Comparison of ENCODE assay signal across 9 cellular contexts in the genomic region with DNA sequence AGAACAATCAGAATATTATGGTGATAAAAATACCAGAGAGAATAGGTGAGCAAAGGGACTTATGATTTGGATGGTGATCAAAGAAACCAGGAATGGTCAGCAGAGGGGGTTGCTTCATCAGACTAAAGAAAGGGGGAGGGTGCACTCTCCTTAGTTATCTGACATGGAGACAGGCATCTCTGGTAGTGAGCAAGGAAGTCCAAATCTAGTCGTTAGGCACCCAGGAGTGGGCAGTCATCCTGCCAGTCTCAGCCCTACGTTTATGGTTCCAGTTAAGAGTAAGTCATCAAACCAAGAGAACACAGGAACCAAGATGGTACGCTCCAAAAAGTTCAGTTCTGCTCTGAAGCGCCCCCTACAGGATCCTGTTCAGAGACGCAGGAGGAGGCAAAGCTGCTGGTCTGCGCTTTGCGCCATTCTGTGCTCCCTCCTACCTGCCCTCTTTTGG. TPM values are rescaled to one million over a fixed set of nuclear protein-coding genes. Genes with fewer than 3 reads are reported as not detected.
A peak's percentile ranks its signal among the peaks of the same experiment; 100 is the strongest.
DNase-seq lines count a peak whose midpoint lies in the region; ATAC-seq, FAIRE-seq and TF ChIP-seq lines count a peak whose summit lies in the region.
"Had no signal": no experiment of that assay in that cellular context is flagged by ENCODE, and none has a peak within 500 bp of the region (broad histone marks: within the 10 kb centered on the region; RNA-seq: fewer than 3 reads in every experiment).

No MANE protein-coding gene starts in this region.

- no peaks in the 10 kb centered on the region for H3K9me3 ChIP-seq in prostate gland
- H3K9me3 ChIP-seq: body of pancreas had no signal

- TF ChIP-seq CTCF in D721Med (IDR thresholded peaks at IDR 0.05; ENCODE audit: insufficient read depth, missing control alignments) (peak; percentile 21), GM12874 (IDR thresholded peaks at IDR 0.05; ENCODE audit: insufficient read depth, low read depth, low read length) (peak; percentile 52), prostate gland (IDR thresholded peaks at IDR 0.05) (peak in 1 of 4 experiments; percentile 10)

- intact Hi-C loops in prostate gland (cut with DNase I): no loop called here

- TF ChIP-seq POLR2A in prostate gland (IDR thresholded peaks at IDR 0.05): no peak

- no peaks in the 10 kb centered on the region for H3K27me3 ChIP-seq in prostate gland (replicated peaks; ENCODE audit: insufficient read depth)
- H3K27me3 ChIP-seq: body of pancreas had no signal

- no peak for ATAC-seq in activated CD4-positive, CD25-positive, alpha-beta regulatory T cell treated with anti-CD3 and anti-CD28 coated beads, Interleukin-2, amount 50 U/mL, for 24 hours
- ATAC-seq: body of pancreas had no signal

- no peaks in the 10 kb centered on the region for H3K36me3 ChIP-seq in prostate gland

- no peak for DNase-seq in D721Med (ENCODE audit: insufficient read length, low spot score)
- DNase-seq in RKO (ENCODE audit: low spot score): peak; percentile 12
- peak; percentile 35 for DNase-seq in iPS-NIHi11 (ENCODE audit: low spot score)
- DNase-seq in T-helper 9 cell: no peak
- DNase-seq in prostate gland (ENCODE audit: low spot score): no peak
- DNase-seq: body of pancreas, NCI-H2029 had no signal

- H3K4me1 ChIP-seq in prostate gland (replicated peaks): no peaks in the 10 kb centered on the region

- no peak overlapping the region for H3K4me3 ChIP-seq in prostate gland
- H3K4me3 ChIP-seq: body of pancreas had no signal

- FAIRE-seq in D721Med (lab: Jason Lieb, UNC): no peak

- 41% methylated on average over 7 of the region's 7 CpGs for WGBS in prostate gland

- H3K27ac ChIP-seq in prostate gland: no peak overlapping the region
- H3K27ac ChIP-seq: body of pancreas had no signal

RNA-seq across cellular contexts. Expression of a gene that starts 28.6 kb away (rescaled TPM):
- 10 to 100 TPM; 65.7 to 70.7 TPM for total RNA-seq in prostate gland

RNA-seq across cellular contexts. Expression of a gene that starts 28.7 kb away (rescaled TPM):
- 1 to 10 TPM in 1 of 2 donors, under 1 TPM in 1; 0.14 to 4.7 TPM for total RNA-seq in prostate gland

Comparison
In these comparisons a context has a peak if more than half of its experiments do, and no peak if none do; other contexts are left out.
1. DNase-seq: peak in RKO (single experiment) and iPS-NIHi11 (single experiment); none in D721Med (single experiment), T-helper 9 cell (single experiment) and prostate gland (single experiment).